In the genomic region with DNA sequence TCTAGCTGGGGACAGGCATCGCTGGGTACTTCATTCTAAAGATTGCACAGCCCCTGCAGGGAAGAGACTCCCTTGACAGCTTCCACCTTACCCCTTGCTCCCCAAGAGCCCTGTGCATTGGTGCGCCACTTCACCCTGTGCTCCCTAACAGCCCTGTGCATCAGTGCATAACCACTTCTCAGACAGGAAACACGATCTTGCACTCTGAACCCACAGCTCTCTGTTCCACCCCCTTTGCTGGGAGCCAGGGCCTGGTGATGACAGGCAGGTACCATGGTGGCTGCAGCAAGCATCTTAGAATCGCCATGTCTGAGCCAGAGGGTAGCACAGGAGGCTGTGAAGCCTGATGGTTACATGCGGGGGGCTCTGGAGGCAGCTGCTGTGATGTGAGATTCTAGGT, we compare ENCODE assay signal across 16 cellular contexts. TPM values are rescaled to one million over a fixed set of nuclear protein-coding genes. Genes with fewer than 3 reads are reported as not detected.
DNase-seq lines count a peak whose midpoint lies in the region; ATAC-seq and TF ChIP-seq lines count a peak whose summit lies in the region.
"Had no signal": no experiment of that assay in that cellular context is flagged by ENCODE, and none has a peak within 500 bp of the region (broad histone marks: within the 10 kb centered on the region; RNA-seq: fewer than 3 reads in every experiment).

No MANE protein-coding gene starts in this region.

- H3K9ac ChIP-seq in BLaER1 (no peak overlapping the region), OCI-LY1 (ENCODE audit: low read length) (no peak overlapping the region)

- no peaks in the 10 kb centered on the region for H3K36me3 Mint-ChIP-seq in activated CD8-positive, alpha-beta T cell treated with anti-CD3 and anti-CD28 coated beads, Interleukin-2, amount 10 ng/mL, durations not matched to agents 7 days and 5 days (ENCODE audit: low read depth)

- TF ChIP-seq CTCF in OCI-LY1 (IDR thresholded peaks at IDR 0.05; ENCODE audit: low read length) (no peak), lower lobe of right lung (IDR thresholded peaks at IDR 0.05) (no peak), WERI-Rb-1 (IDR thresholded peaks at IDR 0.05; ENCODE audit: low read depth, low read length) (no peak)

- H3K27me3 Mint-ChIP-seq in activated CD8-positive, alpha-beta T cell treated with anti-CD3 and anti-CD28 coated beads, Interleukin-2, amount 10 ng/mL, durations not matched to agents 7 days and 5 days (ENCODE audit: low read depth), result peaks cover 27% of the 10 kb centered on the region

- H3K9me3 ChIP-seq in BLaER1, result no peaks in the 10 kb centered on the region
- H3K9me3 ChIP-seq in OCI-LY1 (ENCODE audit: low read length), result no peaks in the 10 kb centered on the region
- H3K9me3 ChIP-seq in lower lobe of right lung, result no peaks in the 10 kb centered on the region
- H3K9me3 ChIP-seq in WERI-Rb-1 (ENCODE audit: severe bottlenecking), result no peaks in the 10 kb centered on the region
- H3K9me3 ChIP-seq: neutrophil, uterus had no signal

- H3K36me3 ChIP-seq in BLaER1, result no peaks in the 10 kb centered on the region
- no peaks in the 10 kb centered on the region for H3K36me3 ChIP-seq in OCI-LY1 (ENCODE audit: insufficient read depth, low read length)
- H3K36me3 ChIP-seq in lower lobe of right lung, result no peaks in the 10 kb centered on the region
- no peaks in the 10 kb centered on the region for H3K36me3 ChIP-seq in WERI-Rb-1
- H3K36me3 ChIP-seq: neutrophil, uterus had no signal

- no peaks in the 10 kb centered on the region for H3K79me2 ChIP-seq in OCI-LY1 (ENCODE audit: insufficient read depth, low read length)

- no peak overlapping the region for H3K27ac ChIP-seq in BLaER1
- peak overlapping the region; percentile 37 for H3K27ac ChIP-seq in OCI-LY1 (ENCODE audit: low read depth, low read length, poor library complexity, severe bottlenecking)
- no peak overlapping the region for H3K27ac ChIP-seq in lower lobe of right lung
- H3K27ac ChIP-seq in WERI-Rb-1, result no peak overlapping the region
- H3K27ac ChIP-seq: neutrophil, uterus, VCaP had no signal

- H3K4me1 ChIP-seq in BLaER1 (peaks cover 51% of the 10 kb centered on the region), OCI-LY1 (ENCODE audit: insufficient read depth, low read length, severe bottlenecking) (peaks cover 60% of the 10 kb centered on the region), lower lobe of right lung (peaks cover 41% of the 10 kb centered on the region)

- intact Hi-C loops in lower lobe of right lung (cut with DNase I), result no loop called here

- H4K20me1 ChIP-seq in BLaER1 (peaks cover 6% of the 10 kb centered on the region; the same call in 1 of the 2 replicates), OCI-LY1 (ENCODE audit: insufficient read depth, low read length) (no peaks in the 10 kb centered on the region)

- peaks cover 16% of the 10 kb centered on the region for H3K27me3 ChIP-seq in BLaER1
- H3K27me3 ChIP-seq in OCI-LY1 (ENCODE audit: insufficient read depth, low read length), result no peaks in the 10 kb centered on the region
- H3K27me3 ChIP-seq in lower lobe of right lung (ENCODE audit: low read depth), result peaks cover 11% of the 10 kb centered on the region
- no peaks in the 10 kb centered on the region for H3K27me3 ChIP-seq in WERI-Rb-1 (ENCODE audit: insufficient read depth, low read depth, severe bottlenecking)
- H3K27me3 ChIP-seq: uterus had no signal

- H3K4me2 ChIP-seq in BLaER1, result peak overlapping the region; percentile 71
- H3K4me2 ChIP-seq in OCI-LY1 (ENCODE audit: low read length), result peak overlapping the region; percentile 25; the same call in 1 of the 2 replicates

- no peak overlapping the region for H3K27ac Mint-ChIP-seq in activated CD8-positive, alpha-beta T cell treated with anti-CD3 and anti-CD28 coated beads, Interleukin-2, amount 10 ng/mL, durations not matched to agents 7 days and 5 days
- H3K27ac Mint-ChIP-seq: activated T-cell treated with anti-CD3 and anti-CD28 coated beads, Interleukin-2, amount 50 U/mL, for 72 hours had no signal

- CTCF ChIA-PET in activated CD8-positive, alpha-beta T cell treated with anti-CD3 and anti-CD28 coated beads, Interleukin-2, amount 10 ng/mL, durations not matched to agents 7 days and 5 days (lab: Charles Lee), result interaction anchor here (1.5 kb wide), 1 partner anchor 144 kb away, joined by 4 read pairs; no protein-coding TSS in a partner anchor

- ATAC-seq in HG03064 (IDR thresholded peaks at IDR 0.05; ENCODE audit: low read depth, unreplicated experiment) (peak; percentile 64), lower lobe of right lung (no peak), GM18873 (IDR thresholded peaks at IDR 0.05; ENCODE audit: low FRiP score, unreplicated experiment) (no peak)
- ATAC-seq in activated CD8-positive, alpha-beta T cell treated with anti-CD3 and anti-CD28 coated beads, Interleukin-2, amount 10 ng/mL, durations not matched to agents 7 days and 5 days, result no peak
- ATAC-seq: activated T-cell treated with anti-CD3 and anti-CD28 coated beads, Interleukin-2, amount 50 U/mL, for 72 hours had no signal

- H3K4me1 Mint-ChIP-seq in activated CD8-positive, alpha-beta T cell treated with anti-CD3 and anti-CD28 coated beads, Interleukin-2, amount 10 ng/mL, durations not matched to agents 7 days and 5 days (ENCODE audit: low read depth), result no peaks in the 10 kb centered on the region

- peaks cover 11% of the 10 kb centered on the region; the same call in 1 of the 2 replicates for H3F3A ChIP-seq in OCI-LY1 (ENCODE audit: insufficient read depth, low read length)

- no peaks in the 10 kb centered on the region for H3K9me3 Mint-ChIP-seq in activated CD8-positive, alpha-beta T cell treated with anti-CD3 and anti-CD28 coated beads, Interleukin-2, amount 10 ng/mL, durations not matched to agents 7 days and 5 days (ENCODE audit: insufficient read depth)
- H3K9me3 Mint-ChIP-seq: activated T-cell treated with anti-CD3 and anti-CD28 coated beads, Interleukin-2, amount 50 U/mL, for 72 hours had no signal

- DNase-seq in GM19238 (ENCODE audit: insufficient read length, low spot score) (peak; percentile 68), lower lobe of right lung (no peak), WERI-Rb-1 (no peak)
- DNase-seq in activated CD8-positive, alpha-beta T cell treated with anti-CD3 and anti-CD28 coated beads, Interleukin-2, amount 10 ng/mL, durations not matched to agents 7 days and 5 days, result no peak
- DNase-seq: activated T-cell treated with anti-CD3 and anti-CD28 coated beads, Interleukin-2, amount 50 U/mL, for 72 hours; effector memory CD4-positive, alpha-beta T cell; NCI-H1105; NCI-H774; stimulated activated CD4-positive, alpha-beta T cell treated with anti-CD3 and anti-CD28 coated beads, Interleukin-12 subunit alpha, Interleukin-12 subunit beta, amount 100 ng/mL, for 4 hours; uterus had no signal

- POLR2A ChIA-PET in activated CD8-positive, alpha-beta T cell treated with anti-CD3 and anti-CD28 coated beads, Interleukin-2, amount 10 ng/mL, durations not matched to agents 7 days and 5 days (lab: Charles Lee), result interaction anchor here (1.1 kb wide), 1 partner anchor 144 kb away, joined by 3 read pairs; no protein-coding TSS in a partner anchor

- H3K4me3 ChIP-seq in BLaER1 (no peak overlapping the region), OCI-LY1 (ENCODE audit: low read depth, low read length, poor library complexity, severe bottlenecking) (no peak overlapping the region), lower lobe of right lung (no peak overlapping the region), WERI-Rb-1 (ENCODE audit: low read depth, low read length) (no peak overlapping the region)
- H3K4me3 ChIP-seq: uterus had no signal

- H2AFZ ChIP-seq in OCI-LY1 (ENCODE audit: low read length), result no peak overlapping the region

- no peak overlapping the region for H3K4me3 Mint-ChIP-seq in activated CD8-positive, alpha-beta T cell treated with anti-CD3 and anti-CD28 coated beads, Interleukin-2, amount 10 ng/mL, durations not matched to agents 7 days and 5 days
- H3K4me3 Mint-ChIP-seq: activated T-cell treated with anti-CD3 and anti-CD28 coated beads, Interleukin-2, amount 50 U/mL, for 72 hours had no signal

- H3K9me2 ChIP-seq in OCI-LY1 (ENCODE audit: low read depth, low read length), result no peaks in the 10 kb centered on the region

RNA-seq across cellular contexts. Expression of gene ALPL, which starts 5.0 kb away (rescaled TPM):
- total RNA-seq in lower lobe of right lung, result 123 TPM
- total RNA-seq in activated CD8-positive, alpha-beta T cell treated with anti-CD3 and anti-CD28 coated beads, Interleukin-2, amount 10 ng/mL, durations not matched to agents 7 days and 5 days, result not detected

Comparison
In these comparisons a context has a peak if more than half of its experiments do, and no peak if none do; other contexts are left out.
1. RNA of gene ALPL, which starts 5.0 kb away (total RNA-seq): 123 TPM in lower lobe of right lung (single experiment); not detected in activated CD8-positive, alpha-beta T cell treated with anti-CD3 and anti-CD28 coated beads, Interleukin-2, amount 10 ng/mL, durations not matched to agents 7 days and 5 days; every median in the first group is over 100 times any median in the second.